Comparison of ENCODE assay signal across 30 cellular contexts in the genomic region with DNA sequence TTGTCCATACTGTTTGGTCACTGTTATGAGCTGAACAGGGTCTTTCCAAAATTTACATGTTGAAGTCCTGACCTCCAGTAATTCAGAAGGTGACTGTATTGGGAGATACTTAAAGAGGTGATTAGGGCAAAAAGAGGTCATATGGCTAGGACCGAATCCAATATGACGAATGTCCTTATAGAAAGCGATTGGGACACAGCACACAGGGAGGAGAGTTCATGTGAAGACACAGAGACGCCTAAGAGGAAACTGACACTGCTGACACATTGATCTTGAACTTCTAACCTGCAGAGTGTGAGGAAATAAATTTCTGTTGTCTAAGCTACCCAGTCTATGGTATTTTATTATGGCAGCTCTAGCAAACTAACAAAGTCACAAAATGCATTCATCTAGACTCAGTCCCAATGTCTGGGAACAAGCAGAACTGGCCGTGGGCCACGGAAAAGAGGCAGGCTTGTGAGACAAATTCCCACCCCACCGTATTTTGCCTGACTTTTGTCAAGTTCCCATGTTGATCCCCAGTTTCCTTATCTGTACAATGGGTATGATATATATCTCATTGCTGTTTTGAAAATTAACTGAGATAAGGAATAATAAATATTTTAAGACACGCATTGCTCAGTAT.
"Had no signal": no experiment of that assay in that cellular context is flagged by ENCODE, and none has a peak within 500 bp of the region (broad histone marks: within the 10 kb centered on the region; RNA-seq: fewer than 3 reads in every experiment).

No MANE protein-coding gene starts in this region.

- H3K27me3 Mint-ChIP-seq: activated CD8-positive, alpha-beta memory T cell treated with anti-CD3 and anti-CD28 coated beads, Interleukin-2, amount 10 ng/mL, durations not matched to agents 7 days and 5 days; activated CD8-positive, alpha-beta T cell treated with anti-CD3 and anti-CD28 coated beads for 36 hours; activated naive CD8-positive, alpha-beta T cell; central memory CD8-positive, alpha-beta T cell; stimulated activated memory B cell treated with anti-CD40 and anti-IgM and Interleukin-4, amounts not matched to agents 10 μg/mL and 1 μg/mL and 100 μg/mL, for 72 hours had no signal

- H3K36me3 ChIP-seq: breast epithelium, left lung, lower lobe of right lung, neutrophil, right lobe of liver, tibial artery, upper lobe of right lung had no signal

- H3K36me3 Mint-ChIP-seq: activated CD8-positive, alpha-beta memory T cell treated with anti-CD3 and anti-CD28 coated beads, Interleukin-2, amount 10 ng/mL, durations not matched to agents 7 days and 5 days; activated naive CD8-positive, alpha-beta T cell; stimulated activated memory B cell treated with anti-CD40 and anti-IgM and Interleukin-4, amounts not matched to agents 10 μg/mL and 1 μg/mL and 100 μg/mL, for 72 hours; WTC11 had no signal

- H3K27ac Mint-ChIP-seq: activated CD8-positive, alpha-beta memory T cell treated with anti-CD3 and anti-CD28 coated beads, Interleukin-2, amount 10 ng/mL, durations not matched to agents 7 days and 5 days; activated CD8-positive, alpha-beta T cell treated with anti-CD3 and anti-CD28 coated beads for 36 hours; activated naive CD8-positive, alpha-beta T cell; activated T-cell treated with anti-CD3 and anti-CD28 coated beads, Interleukin-2, amount 50 U/mL, for 72 hours; progenitor cell of endocrine pancreas; stimulated activated memory B cell treated with anti-CD40 and anti-IgM and Interleukin-4, amounts not matched to agents 10 μg/mL and 1 μg/mL and 100 μg/mL, for 72 hours; WTC11 had no signal

- H3K4me3 ChIP-seq: breast epithelium, left lung, lower lobe of right lung, mucosa of descending colon, right lobe of liver, skin epidermis, tibial artery, upper lobe of right lung had no signal

- ATAC-seq: activated CD8-positive, alpha-beta memory T cell treated with anti-CD3 and anti-CD28 coated beads, Interleukin-2, amount 10 ng/mL, durations not matched to agents 7 days and 5 days; activated CD8-positive, alpha-beta T cell treated with anti-CD3 and anti-CD28 coated beads for 36 hours; activated T-cell treated with anti-CD3 and anti-CD28 coated beads, Interleukin-2, amount 50 U/mL, for 72 hours; left lung; lower lobe of right lung; mucosa of descending colon; stimulated activated memory B cell treated with anti-CD40 and anti-IgM and Interleukin-4, amounts not matched to agents 10 μg/mL and 1 μg/mL and 100 μg/mL, for 72 hours; stimulated activated naive CD8-positive, alpha-beta T cell treated with anti-CD3 and anti-CD28 coated beads, Interleukin-15, amount 100 ng/mL, for 72 hours; upper lobe of right lung; WTC11 had no signal

- H3K4me3 Mint-ChIP-seq: activated CD8-positive, alpha-beta memory T cell treated with anti-CD3 and anti-CD28 coated beads, Interleukin-2, amount 10 ng/mL, durations not matched to agents 7 days and 5 days; activated CD8-positive, alpha-beta T cell treated with anti-CD3 and anti-CD28 coated beads for 36 hours; activated naive CD8-positive, alpha-beta T cell; activated T-cell treated with anti-CD3 and anti-CD28 coated beads, Interleukin-2, amount 50 U/mL, for 72 hours; central memory CD8-positive, alpha-beta T cell; nephron progenitor cell; stimulated activated memory B cell treated with anti-CD40 and anti-IgM and Interleukin-4, amounts not matched to agents 10 μg/mL and 1 μg/mL and 100 μg/mL, for 72 hours; stimulated activated naive CD8-positive, alpha-beta T cell treated with anti-CD3 and anti-CD28 coated beads, Interleukin-15, amount 100 ng/mL, for 72 hours; WTC11 had no signal

- H3K4me1 ChIP-seq: breast epithelium, left lung, lower lobe of right lung, right lobe of liver, tibial artery, upper lobe of right lung had no signal

- H3K9me3 Mint-ChIP-seq: activated CD8-positive, alpha-beta T cell treated with anti-CD3 and anti-CD28 coated beads for 36 hours; activated T-cell treated with anti-CD3 and anti-CD28 coated beads, Interleukin-2, amount 50 U/mL, for 72 hours; nephron progenitor cell; stimulated activated naive CD8-positive, alpha-beta T cell treated with anti-CD3 and anti-CD28 coated beads, Interleukin-15, amount 100 ng/mL, for 72 hours; WTC11 had no signal

- H3K9me3 ChIP-seq: breast epithelium, left lung, lower lobe of right lung, mucosa of descending colon, neutrophil, right lobe of liver, tibial artery, upper lobe of right lung had no signal

- H3K27ac ChIP-seq: breast epithelium, left lung, lower lobe of right lung, neutrophil, right lobe of liver, tibial artery, upper lobe of right lung had no signal

- H3K27me3 ChIP-seq: breast epithelium, left lung, neutrophil, right lobe of liver had no signal

- DNase-seq: activated CD4-positive, alpha-beta T cell treated with anti-CD3 and anti-CD28 coated beads for 1 hour; activated CD4-positive, alpha-beta T cell treated with anti-CD3 and anti-CD28 coated beads, Interleukin-2, amount 50 U/mL, for 1 hour; activated CD8-positive, alpha-beta memory T cell treated with anti-CD3 and anti-CD28 coated beads, Interleukin-2, amount 10 ng/mL, durations not matched to agents 7 days and 5 days; activated CD8-positive, alpha-beta T cell treated with anti-CD3 and anti-CD28 coated beads for 36 hours; activated naive CD4-positive, alpha-beta T cell treated with Interleukin-2 at 50 U/mL for 16 hours; activated T-cell treated with anti-CD3 and anti-CD28 coated beads for 4 hours; activated T-cell treated with anti-CD3 and anti-CD28 coated beads, Interleukin-2, amount 50 U/mL, for 72 hours; dermis blood vessel endothelial cell; effector CD8-positive, alpha-beta T cell; kidney glomerular epithelial cell; left lung; lower lobe of right lung; mesendoderm; mucosa of descending colon; nephron progenitor cell; right lobe of liver; stimulated activated CD4-positive, alpha-beta T cell treated with anti-CD3 and anti-CD28 coated beads, Interleukin-4, amount 100 ng/mL, for 4 hours; stimulated activated CD8-positive, alpha-beta memory T cell treated with anti-CD3 and anti-CD28 coated beads, Interleukin-4, amount 100 ng/mL, for 48 hours; stimulated activated naive CD8-positive, alpha-beta T cell treated with anti-CD3 and anti-CD28 coated beads, Interleukin-15, amount 100 ng/mL, for 72 hours; T-helper 2 cell; upper lobe of right lung had no signal
